32 cellular contexts compared by ENCODE assay signal in genomic region chr11:45486461-45486860, GRCh38.
"Had no signal": no experiment of that assay in that cellular context is flagged by ENCODE, and none has a peak within 500 bp of the region (broad histone marks: within the 10 kb centered on the region; RNA-seq: fewer than 3 reads in every experiment).

No MANE protein-coding gene starts in this region.

- H3K36me3 ChIP-seq: ascending aorta, breast epithelium, esophagus squamous epithelium, gastroesophageal sphincter, WERI-Rb-1 had no signal

- H3K4me3 ChIP-seq: ascending aorta, breast epithelium, esophagus squamous epithelium, gastroesophageal sphincter had no signal

- H3K9me3 Mint-ChIP-seq: activated B cell treated with CpG ODN at 0.5 μM for 24 hours; activated CD8-positive, alpha-beta T cell treated with anti-CD3 and anti-CD28 coated beads for 36 hours; activated naive CD4-positive, alpha-beta T cell treated with anti-CD3 and anti-CD28 coated beads for 36 hours; activated naive CD4-positive, alpha-beta T cell treated with anti-CD3 and anti-CD28 coated beads, Interleukin-2, amount 50 U/mL, for 24 hours; activated naive CD8-positive, alpha-beta T cell treated with anti-CD3 and anti-CD28 coated beads for 36 hours; activated T-cell treated with anti-CD3 and anti-CD28 coated beads, Interleukin-2, amount 50 U/mL, for 4 hours; activated T-helper 17 cell treated with anti-CD3 and anti-CD28 coated beads, Interleukin-2, amount 50 U/mL, for 72 hours; central memory CD8-positive, alpha-beta T cell; effector memory CD8-positive, alpha-beta T cell; T-helper 2 cell treated with Interferon-gamma antibody and Interleukin-4, amounts not matched to agents 5 μg/mL and 100 μg/mL, for 36 hours had no signal

- H3K4me1 Mint-ChIP-seq: activated B cell treated with CpG ODN at 0.5 μM for 24 hours; activated naive CD4-positive, alpha-beta T cell treated with anti-CD3 and anti-CD28 coated beads, Interleukin-2, amount 50 U/mL, for 24 hours; activated naive CD8-positive, alpha-beta T cell treated with anti-CD3 and anti-CD28 coated beads for 36 hours; activated T-helper 17 cell treated with anti-CD3 and anti-CD28 coated beads, Interleukin-2, amount 50 U/mL, for 72 hours; central memory CD8-positive, alpha-beta T cell; T-helper 17 cell had no signal

- H3K27ac Mint-ChIP-seq: activated B cell treated with CpG ODN at 0.5 μM for 24 hours; activated CD8-positive, alpha-beta T cell treated with anti-CD3 and anti-CD28 coated beads for 36 hours; activated naive CD4-positive, alpha-beta T cell treated with anti-CD3 and anti-CD28 coated beads for 36 hours; activated naive CD4-positive, alpha-beta T cell treated with anti-CD3 and anti-CD28 coated beads, Interleukin-2, amount 50 U/mL, for 24 hours; activated naive CD8-positive, alpha-beta T cell treated with anti-CD3 and anti-CD28 coated beads for 36 hours; activated T-helper 17 cell treated with anti-CD3 and anti-CD28 coated beads, Interleukin-2, amount 50 U/mL, for 72 hours; effector memory CD8-positive, alpha-beta T cell; T-helper 17 cell; T-helper 2 cell treated with Interferon-gamma antibody and Interleukin-4, amounts not matched to agents 5 μg/mL and 100 μg/mL, for 36 hours had no signal

- H3K36me3 Mint-ChIP-seq: activated naive CD4-positive, alpha-beta T cell treated with anti-CD3 and anti-CD28 coated beads, Interleukin-2, amount 50 U/mL, for 24 hours; activated naive CD8-positive, alpha-beta T cell treated with anti-CD3 and anti-CD28 coated beads for 36 hours; brain had no signal

- H3K27me3 Mint-ChIP-seq: brain had no signal

- DNase-seq: activated B cell treated with CpG ODN at 0.5 μM for 24 hours; activated CD4-positive, alpha-beta T cell treated with anti-CD3 and anti-CD28 coated beads for 48 hours; activated CD4-positive, alpha-beta T cell treated with anti-CD3 and anti-CD28 coated beads, Interleukin-2, amount 50 U/mL, for 1 hour; activated CD4-positive, alpha-beta T cell treated with anti-CD3 and anti-CD28 coated beads, Interleukin-2, amount 50 U/mL, for 48 hours; activated CD8-positive, alpha-beta memory T cell treated with anti-CD3 and anti-CD28 coated beads for 24 hours; activated CD8-positive, alpha-beta T cell treated with anti-CD3 and anti-CD28 coated beads for 36 hours; activated effector memory CD4-positive, alpha-beta T cell treated with Interleukin-2 at 50 U/mL for 16 hours; activated naive CD4-positive, alpha-beta T cell treated with anti-CD3 and anti-CD28 coated beads for 36 hours; activated naive CD8-positive, alpha-beta T cell treated with anti-CD3 and anti-CD28 coated beads for 36 hours; activated T-cell treated with anti-CD3 and anti-CD28 coated beads, Interleukin-2, amount 50 U/mL, for 4 hours; cortex of kidney; dermis blood vessel endothelial cell; effector CD4-positive, alpha-beta T cell; effector memory CD8-positive, alpha-beta T cell; esophagus squamous epithelium; foreskin melanocyte; T-helper 1 cell; T-helper 17 cell; T1000; WERI-Rb-1 had no signal

- ATAC-seq: activated CD4-positive, CD25-positive, alpha-beta regulatory T cell treated with anti-CD3 and anti-CD28 coated beads, Interleukin-2, amount 50 U/mL, for 24 hours; activated CD8-positive, alpha-beta T cell treated with anti-CD3 and anti-CD28 coated beads for 36 hours; activated T-cell treated with anti-CD3 and anti-CD28 coated beads, Interleukin-2, amount 50 U/mL, for 4 hours; activated T-helper 17 cell treated with anti-CD3 and anti-CD28 coated beads, Interleukin-2, amount 50 U/mL, for 72 hours; effector memory CD8-positive, alpha-beta T cell; gastroesophageal sphincter; T-helper 17 cell had no signal

- H3K27me3 ChIP-seq: ascending aorta had no signal

- H3K4me3 Mint-ChIP-seq: activated B cell treated with CpG ODN at 0.5 μM for 24 hours; activated CD8-positive, alpha-beta T cell treated with anti-CD3 and anti-CD28 coated beads for 36 hours; activated naive CD4-positive, alpha-beta T cell treated with anti-CD3 and anti-CD28 coated beads for 36 hours; activated naive CD4-positive, alpha-beta T cell treated with anti-CD3 and anti-CD28 coated beads, Interleukin-2, amount 50 U/mL, for 24 hours; activated naive CD8-positive, alpha-beta T cell treated with anti-CD3 and anti-CD28 coated beads for 36 hours; activated T-cell treated with anti-CD3 and anti-CD28 coated beads, Interleukin-2, amount 50 U/mL, for 4 hours; activated T-helper 17 cell treated with anti-CD3 and anti-CD28 coated beads, Interleukin-2, amount 50 U/mL, for 72 hours; brain; central memory CD8-positive, alpha-beta T cell; effector memory CD8-positive, alpha-beta T cell; T-helper 17 cell; T-helper 2 cell treated with Interferon-gamma antibody and Interleukin-4, amounts not matched to agents 5 μg/mL and 100 μg/mL, for 36 hours had no signal

- H3K27ac ChIP-seq: ascending aorta, breast epithelium, epithelial cell of prostate, esophagus squamous epithelium, gastroesophageal sphincter, WERI-Rb-1 had no signal

- FAIRE-seq: endometrium, endothelial cell of umbilical vein had no signal

- H3K4me1 ChIP-seq: ascending aorta, breast epithelium, esophagus squamous epithelium, gastroesophageal sphincter had no signal

- H3K9me3 ChIP-seq: ascending aorta, breast epithelium, esophagus squamous epithelium, gastroesophageal sphincter had no signal
